ENCODE assay signal across 26 cellular contexts in the genomic region with DNA sequence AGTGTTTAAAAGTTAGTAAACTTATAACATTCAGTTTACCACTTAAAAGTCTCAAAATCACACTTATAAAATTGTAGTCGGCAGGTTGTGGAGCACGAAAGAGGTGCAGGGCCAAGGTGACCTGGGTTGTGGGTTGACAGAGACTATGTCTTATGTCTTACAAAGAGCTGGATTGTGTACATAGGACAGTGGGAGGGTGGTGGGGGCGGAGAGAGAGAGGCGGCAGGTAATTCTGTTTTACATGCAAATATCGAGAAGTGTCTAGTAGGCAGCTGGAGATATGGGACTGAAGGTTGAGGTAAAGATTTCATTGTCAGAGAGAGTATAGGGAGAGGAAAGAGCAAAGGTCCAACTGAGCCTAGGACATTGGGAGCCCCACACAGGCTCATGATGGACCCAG.
"Had no signal": no experiment of that assay in that cellular context is flagged by ENCODE, and none has a peak within 500 bp of the region (broad histone marks: within the 10 kb centered on the region; RNA-seq: fewer than 3 reads in every experiment).

No MANE protein-coding gene starts in this region.

- H3K27ac Mint-ChIP-seq: dendritic cell treated with granulocyte-macrophage colony-stimulating factor and Interleukin-4, amounts not matched to agents 40 ng/mL and 50 ng/mL, for 4 days; memory B cell; mesothelial cell of epicardium; nephron; progenitor cell of endocrine pancreas; stimulated activated naive B cell treated with anti-CD40 and anti-IgM and Interleukin-4, amounts not matched to agents 10 μg/mL and 1 μg/mL and 100 μg/mL, for 72 hours; stimulated activated naive CD8-positive, alpha-beta T cell treated with anti-CD3 and anti-CD28 coated beads, Interleukin-15, Interleukin-2, amounts not matched to agents 100 ng/mL and 50 ng/mL, for 24 hours had no signal

- H3K9ac ChIP-seq: neural progenitor cell, parathyroid adenoma had no signal

- H3K36me3 Mint-ChIP-seq: mesothelial cell of epicardium, neural progenitor cell had no signal

- ATAC-seq: foreskin keratinocyte; gastroesophageal sphincter; heart left ventricle; naive thymus-derived CD4-positive, alpha-beta T cell; right lobe of liver; stimulated activated naive B cell treated with anti-CD40 and anti-IgM and Interleukin-4, amounts not matched to agents 10 μg/mL and 1 μg/mL and 100 μg/mL, for 72 hours; upper lobe of right lung had no signal

- H3K4me1 Mint-ChIP-seq: memory B cell; mesothelial cell of epicardium; nephron; stimulated activated naive B cell treated with anti-CD40 and anti-IgM and Interleukin-4, amounts not matched to agents 10 μg/mL and 1 μg/mL and 100 μg/mL, for 72 hours had no signal

- DNase-seq: colonic mucosa; effector memory CD4-positive, alpha-beta T cell; heart left ventricle; hippocampal formation; naive thymus-derived CD4-positive, alpha-beta T cell; right lobe of liver; small intestine; stimulated activated CD4-positive, alpha-beta T cell treated with anti-CD3 and anti-CD28 coated beads, Interleukin-15, amount 100 ng/mL, for 24 hours; stimulated activated CD4-positive, alpha-beta T cell treated with anti-CD3 and anti-CD28 coated beads, Interleukin-2, amount 100 ng/mL, for 48 hours; stimulated activated naive B cell treated with anti-CD40 and anti-IgM and Interleukin-4, amounts not matched to agents 10 μg/mL and 1 μg/mL and 100 μg/mL, for 72 hours; upper lobe of right lung; uterus had no signal

- H3K36me3 ChIP-seq: colonic mucosa, esophagus muscularis mucosa, gastroesophageal sphincter, heart left ventricle, neural progenitor cell, right lobe of liver, thoracic aorta, tibial nerve, upper lobe of right lung, uterus had no signal

- H3K27ac ChIP-seq: colonic mucosa, esophagus muscularis mucosa, foreskin keratinocyte, gastroesophageal sphincter, heart left ventricle, neural progenitor cell, parathyroid adenoma, right lobe of liver, thoracic aorta, tibial nerve, upper lobe of right lung, uterus had no signal

- H3K27me3 ChIP-seq: colonic mucosa, esophagus muscularis mucosa, foreskin keratinocyte, gastroesophageal sphincter, heart left ventricle, neural progenitor cell, right lobe of liver, tibial nerve, upper lobe of right lung, uterus had no signal

- H2AFZ ChIP-seq: neural progenitor cell, parathyroid adenoma had no signal

- H3K9me3 ChIP-seq: colonic mucosa, esophagus muscularis mucosa, gastroesophageal sphincter, heart left ventricle, right lobe of liver, thoracic aorta, tibial nerve, upper lobe of right lung, uterus had no signal

- H3K4me3 ChIP-seq: colonic mucosa, esophagus muscularis mucosa, gastroesophageal sphincter, heart left ventricle, lung, neural progenitor cell, right lobe of liver, thoracic aorta, tibial nerve, upper lobe of right lung, uterus had no signal

- H3K4me2 ChIP-seq: neural progenitor cell had no signal

- H3K4me3 Mint-ChIP-seq: dendritic cell treated with granulocyte-macrophage colony-stimulating factor and Interleukin-4, amounts not matched to agents 40 ng/mL and 50 ng/mL, for 4 days; memory B cell; mesothelial cell of epicardium; naive thymus-derived CD4-positive, alpha-beta T cell; nephron; neural progenitor cell; stimulated activated naive B cell treated with anti-CD40 and anti-IgM and Interleukin-4, amounts not matched to agents 10 μg/mL and 1 μg/mL and 100 μg/mL, for 72 hours; stimulated activated naive CD8-positive, alpha-beta T cell treated with anti-CD3 and anti-CD28 coated beads, Interleukin-15, Interleukin-2, amounts not matched to agents 100 ng/mL and 50 ng/mL, for 24 hours had no signal

- H3K9me3 Mint-ChIP-seq: naive thymus-derived CD4-positive, alpha-beta T cell; nephron had no signal

- H3K4me1 ChIP-seq: colonic mucosa, esophagus muscularis mucosa, foreskin keratinocyte, gastroesophageal sphincter, heart left ventricle, parathyroid adenoma, right lobe of liver, tibial nerve, upper lobe of right lung, uterus had no signal
